ENCODE assay signal across 2 cellular contexts in the genomic region with DNA sequence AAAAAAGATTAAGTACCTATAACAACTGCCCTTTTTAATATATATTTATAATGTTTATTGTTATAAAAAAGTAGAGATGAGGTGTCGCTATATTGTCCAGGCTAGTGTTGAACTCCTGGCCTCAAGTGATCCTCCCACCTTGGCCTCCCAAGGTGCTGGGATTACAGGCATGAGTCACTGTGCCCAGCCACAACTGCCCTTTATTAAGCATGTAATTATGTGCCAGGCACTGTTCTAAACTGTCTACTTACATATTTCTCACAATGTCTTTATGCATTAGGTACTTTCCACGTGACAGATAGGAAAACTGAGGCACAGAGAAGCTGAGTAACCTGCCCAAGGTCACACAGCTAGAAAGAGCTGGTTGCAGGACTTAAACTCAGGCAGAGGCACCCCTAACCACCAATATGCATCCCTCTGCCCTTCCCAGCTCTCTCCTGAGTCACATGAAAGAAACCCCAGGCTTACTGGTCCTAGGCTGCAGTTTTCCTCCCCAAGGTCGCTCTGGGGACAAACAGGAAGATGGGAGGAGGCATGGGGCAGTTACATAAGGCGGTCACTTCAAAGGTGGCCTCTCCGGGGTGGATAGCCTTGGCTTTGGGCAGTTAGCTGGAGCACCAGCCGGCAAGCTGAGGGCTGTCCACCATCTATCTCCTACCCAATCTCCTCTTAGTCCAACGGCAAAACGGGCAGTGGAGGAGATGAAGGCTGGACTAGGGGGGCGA.
TF ChIP-seq lines count a peak whose summit lies in the region.

No MANE protein-coding gene starts in this region.

TF ChIP-seq in WTC11, 78 proteins besides CTCF, POLR2A, EP300 and RAD21:
- no peak for TF ChIP-seq NR1H2 (CRISPR knock-in tag; IDR thresholded peaks at IDR 0.05)
- TF ChIP-seq GABPB1 (CRISPR knock-in tag; IDR thresholded peaks at IDR 0.05) = peak; percentile 62

TF ChIP-seq in HepG2, 621 proteins besides CTCF, POLR2A, EP300 and RAD21 (continues in another document):
- TF ChIP-seq MAX (IDR thresholded peaks at IDR 0.05) (peak; percentile 41), TGIF2 (CRISPR knock-in tag; IDR thresholded peaks at IDR 0.05) (no peak), IKZF5 (CRISPR knock-in tag; IDR thresholded peaks at IDR 0.05) (peak; percentile 95), U2AF1 (optimal IDR thresholded peaks at IDR 0.05; ENCODE audit: low read depth, low read length) (no peak), ZNF550 (CRISPR knock-in tag; IDR thresholded peaks at IDR 0.05; ENCODE audit: borderline replicate concordance) (no peak), ZNF737 (CRISPR knock-in tag; IDR thresholded peaks at IDR 0.05; ENCODE audit: borderline replicate concordance) (no peak), ADNP (CRISPR knock-in tag; IDR thresholded peaks at IDR 0.05) (peak; percentile 92), ZNF292 (CRISPR knock-in tag; IDR thresholded peaks at IDR 0.05; ENCODE audit: borderline replicate concordance, low read depth) (peak; percentile 90; the same call in 1 of the 2 replicates), NKX3-1 (CRISPR knock-in tag; IDR thresholded peaks at IDR 0.05) (no peak), KAT2B (IDR thresholded peaks at IDR 0.05; ENCODE audit: borderline replicate concordance, low read depth, low read length) (no peak), ZNF777 (CRISPR knock-in tag; IDR thresholded peaks at IDR 0.05) (no peak), SUZ12 (IDR thresholded peaks at IDR 0.05; ENCODE audit: low read depth, low read length) (no peak), AFF4 (CRISPR knock-in tag; IDR thresholded peaks at IDR 0.05) (no peak), CHD4 (IDR thresholded peaks at IDR 0.05; ENCODE audit: borderline replicate concordance, low read length) (peak; percentile 42; the same call in 1 of the 2 replicates), TBX3 (IDR thresholded peaks at IDR 0.05; ENCODE audit: borderline replicate concordance) (no peak), ZNF234 (CRISPR knock-in tag; conservative IDR thresholded peaks at IDR 0.05) (no peak), TCF7L2 (IDR thresholded peaks at IDR 0.05; ENCODE audit: low read depth, low read length) (peak; percentile 95), TSC22D2 (CRISPR knock-in tag; IDR thresholded peaks at IDR 0.05; ENCODE audit: borderline replicate concordance) (peak; percentile 92; the same call in 1 of the 2 replicates), HNF4G (IDR thresholded peaks at IDR 0.05; ENCODE audit: borderline replicate concordance, low read depth, low read length) (no peak), HNF4G (CRISPR knock-in tag; IDR thresholded peaks at IDR 0.05; ENCODE audit: borderline replicate concordance, low read depth) (no peak), SNRNP70 (IDR thresholded peaks at IDR 0.05; ENCODE audit: low read depth, low read length) (no peak), ZNF75D (CRISPR knock-in tag; IDR thresholded peaks at IDR 0.05; ENCODE audit: borderline replicate concordance) (no peak), IKZF4 (CRISPR knock-in tag; IDR thresholded peaks at IDR 0.05; ENCODE audit: borderline replicate concordance, low read depth, not compliant biosample characterization) (no peak), ZMAT3 (CRISPR knock-in tag; conservative IDR thresholded peaks at IDR 0.05) (peak; percentile 87), ZFP37 (CRISPR knock-in tag; IDR thresholded peaks at IDR 0.05; ENCODE audit: borderline replicate concordance) (no peak), ZFP90 (CRISPR knock-in tag; IDR thresholded peaks at IDR 0.05; ENCODE audit: borderline replicate concordance) (0 out of 2 replicates have a peak, but pooled peaks have one; percentile 29), ZSCAN21 (CRISPR knock-in tag; IDR thresholded peaks at IDR 0.05; ENCODE audit: borderline replicate concordance) (peak; percentile 27; the same call in 1 of the 2 replicates), ZBTB49 (CRISPR knock-in tag; IDR thresholded peaks at IDR 0.05; ENCODE audit: borderline replicate concordance) (no peak), ZSCAN22 (CRISPR knock-in tag; IDR thresholded peaks at IDR 0.05) (no peak), ZNF101 (CRISPR knock-in tag; IDR thresholded peaks at IDR 0.05; ENCODE audit: borderline replicate concordance, low read depth) (no peak), SP1 (IDR thresholded peaks at IDR 0.05) (no peak), SP1 (CRISPR knock-in tag; IDR thresholded peaks at IDR 0.05) (0 out of 2 replicates have a peak, but pooled peaks have one; percentile 34), XBP1 (CRISPR knock-in tag; IDR thresholded peaks at IDR 0.05) (no peak), RBFOX2 (IDR thresholded peaks at IDR 0.05; ENCODE audit: low read depth, low read length) (no peak), ZFP1 (CRISPR knock-in tag; IDR thresholded peaks at IDR 0.05) (peak; percentile 85; the same call in 1 of the 2 replicates), ZNF484 (CRISPR knock-in tag; IDR thresholded peaks at IDR 0.05; ENCODE audit: borderline replicate concordance, low read depth) (no peak), ARNT2 (CRISPR knock-in tag; IDR thresholded peaks at IDR 0.05; ENCODE audit: low read depth) (peak; percentile 63; the same call in 1 of the 2 replicates), ZNF326 (CRISPR knock-in tag; IDR thresholded peaks at IDR 0.05; ENCODE audit: borderline replicate concordance) (no peak), ZNF225 (CRISPR knock-in tag; IDR thresholded peaks at IDR 0.05) (no peak), AGO1 (IDR thresholded peaks at IDR 0.05; ENCODE audit: low read depth, low read length, poor library complexity, severe bottlenecking) (no peak), ZNF841 (CRISPR knock-in tag; IDR thresholded peaks at IDR 0.05; ENCODE audit: borderline replicate concordance) (no peak), ZNF510 (CRISPR knock-in tag; IDR thresholded peaks at IDR 0.05; ENCODE audit: low read depth) (no peak), ZNF589 (CRISPR knock-in tag; conservative IDR thresholded peaks at IDR 0.05) (no peak), MTA3 (CRISPR knock-in tag; IDR thresholded peaks at IDR 0.05) (no peak)
- TF ChIP-seq, protein P1, sequence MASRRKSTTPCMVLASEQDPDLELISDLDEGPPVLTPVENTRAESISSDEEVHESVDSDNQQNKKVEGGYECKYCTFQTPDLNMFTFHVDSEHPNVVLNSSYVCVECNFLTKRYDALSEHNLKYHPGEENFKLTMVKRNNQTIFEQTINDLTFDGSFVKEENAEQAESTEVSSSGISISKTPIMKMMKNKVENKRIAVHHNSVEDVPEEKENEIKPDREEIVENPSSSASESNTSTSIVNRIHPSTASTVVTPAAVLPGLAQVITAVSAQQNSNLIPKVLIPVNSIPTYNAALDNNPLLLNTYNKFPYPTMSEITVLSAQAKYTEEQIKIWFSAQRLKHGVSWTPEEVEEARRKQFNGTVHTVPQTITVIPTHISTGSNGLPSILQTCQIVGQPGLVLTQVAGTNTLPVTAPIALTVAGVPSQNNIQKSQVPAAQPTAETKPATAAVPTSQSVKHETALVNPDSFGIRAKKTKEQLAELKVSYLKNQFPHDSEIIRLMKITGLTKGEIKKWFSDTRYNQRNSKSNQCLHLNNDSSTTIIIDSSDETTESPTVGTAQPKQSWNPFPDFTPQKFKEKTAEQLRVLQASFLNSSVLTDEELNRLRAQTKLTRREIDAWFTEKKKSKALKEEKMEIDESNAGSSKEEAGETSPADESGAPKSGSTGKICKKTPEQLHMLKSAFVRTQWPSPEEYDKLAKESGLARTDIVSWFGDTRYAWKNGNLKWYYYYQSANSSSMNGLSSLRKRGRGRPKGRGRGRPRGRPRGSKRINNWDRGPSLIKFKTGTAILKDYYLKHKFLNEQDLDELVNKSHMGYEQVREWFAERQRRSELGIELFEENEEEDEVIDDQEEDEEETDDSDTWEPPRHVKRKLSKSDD (CRISPR knock-in tag; IDR thresholded peaks at IDR 0.05; ENCODE audit: low read depth) = no peak
- TF ChIP-seq, protein P2, sequence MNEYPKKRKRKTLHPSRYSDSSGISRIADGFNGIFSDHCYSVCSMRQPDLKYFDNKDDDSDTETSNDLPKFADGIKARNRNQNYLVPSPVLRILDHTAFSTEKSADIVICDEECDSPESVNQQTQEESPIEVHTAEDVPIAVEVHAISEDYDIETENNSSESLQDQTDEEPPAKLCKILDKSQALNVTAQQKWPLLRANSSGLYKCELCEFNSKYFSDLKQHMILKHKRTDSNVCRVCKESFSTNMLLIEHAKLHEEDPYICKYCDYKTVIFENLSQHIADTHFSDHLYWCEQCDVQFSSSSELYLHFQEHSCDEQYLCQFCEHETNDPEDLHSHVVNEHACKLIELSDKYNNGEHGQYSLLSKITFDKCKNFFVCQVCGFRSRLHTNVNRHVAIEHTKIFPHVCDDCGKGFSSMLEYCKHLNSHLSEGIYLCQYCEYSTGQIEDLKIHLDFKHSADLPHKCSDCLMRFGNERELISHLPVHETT (CRISPR knock-in tag; conservative IDR thresholded peaks at IDR 0.05) = 0 out of 2 replicates have a peak, but pooled peaks have one; percentile 54
- TF ChIP-seq, protein P3, sequence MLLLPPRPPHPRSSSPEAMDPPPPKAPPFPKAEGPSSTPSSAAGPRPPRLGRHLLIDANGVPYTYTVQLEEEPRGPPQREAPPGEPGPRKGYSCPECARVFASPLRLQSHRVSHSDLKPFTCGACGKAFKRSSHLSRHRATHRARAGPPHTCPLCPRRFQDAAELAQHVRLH (CRISPR knock-in tag; IDR thresholded peaks at IDR 0.05; ENCODE audit: borderline replicate concordance, low read depth) = peak; percentile 95; the same call in 1 of the 2 replicates
- TF ChIP-seq, protein P4, sequence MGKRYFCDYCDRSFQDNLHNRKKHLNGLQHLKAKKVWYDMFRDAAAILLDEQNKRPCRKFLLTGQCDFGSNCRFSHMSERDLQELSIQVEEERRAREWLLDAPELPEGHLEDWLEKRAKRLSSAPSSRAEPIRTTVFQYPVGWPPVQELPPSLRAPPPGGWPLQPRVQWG (CRISPR knock-in tag; IDR thresholded peaks at IDR 0.05; ENCODE audit: borderline replicate concordance, low read depth) = no peak
- TF ChIP-seq, protein P5, sequence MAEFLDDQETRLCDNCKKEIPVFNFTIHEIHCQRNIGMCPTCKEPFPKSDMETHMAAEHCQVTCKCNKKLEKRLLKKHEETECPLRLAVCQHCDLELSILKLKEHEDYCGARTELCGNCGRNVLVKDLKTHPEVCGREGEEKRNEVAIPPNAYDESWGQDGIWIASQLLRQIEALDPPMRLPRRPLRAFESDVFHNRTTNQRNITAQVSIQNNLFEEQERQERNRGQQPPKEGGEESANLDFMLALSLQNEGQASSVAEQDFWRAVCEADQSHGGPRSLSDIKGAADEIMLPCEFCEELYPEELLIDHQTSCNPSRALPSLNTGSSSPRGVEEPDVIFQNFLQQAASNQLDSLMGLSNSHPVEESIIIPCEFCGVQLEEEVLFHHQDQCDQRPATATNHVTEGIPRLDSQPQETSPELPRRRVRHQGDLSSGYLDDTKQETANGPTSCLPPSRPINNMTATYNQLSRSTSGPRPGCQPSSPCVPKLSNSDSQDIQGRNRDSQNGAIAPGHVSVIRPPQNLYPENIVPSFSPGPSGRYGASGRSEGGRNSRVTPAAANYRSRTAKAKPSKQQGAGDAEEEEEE (CRISPR knock-in tag; IDR thresholded peaks at IDR 0.05; ENCODE audit: borderline replicate concordance) = no peak
